ENCODE assay signal across 8 cellular contexts in genomic region chr7:13057462-13058200, GRCh38.
DNase-seq lines count a peak whose midpoint lies in the region; ATAC-seq, FAIRE-seq and TF ChIP-seq lines count a peak whose summit lies in the region.

No MANE protein-coding gene starts in this region.

- ATAC-seq in GM19351 (IDR thresholded peaks at IDR 0.05; ENCODE audit: unreplicated experiment) = peak; percentile 95
- ATAC-seq in HG03175 (IDR thresholded peaks at IDR 0.05; ENCODE audit: unreplicated experiment) = peak; percentile 97

- DNase-seq in CD14-positive monocyte (ENCODE audit: low spot score) = no peak
- no peak for DNase-seq in activated naive CD8-positive, alpha-beta T cell treated with anti-CD3 and anti-CD28 coated beads for 36 hours
- no peak for DNase-seq in NCI-H1105 treated with DMSO at 0.1 percent for 48 hours (lab: John Stamatoyannopoulos, UW)
- DNase-seq in HK-2 (ENCODE audit: unreplicated experiment) = no peak
- DNase-seq in HTR-8/SVneo (ENCODE audit: insufficient read length, low spot score) = no peak
- no peak for DNase-seq in T-helper 9 cell

- H3K4me1 Mint-ChIP-seq in CD14-positive monocyte = peaks cover 30% of the 10 kb centered on the region
- peaks cover 12% of the 10 kb centered on the region for H3K4me1 Mint-ChIP-seq in activated naive CD8-positive, alpha-beta T cell treated with anti-CD3 and anti-CD28 coated beads for 36 hours

- no peaks in the 10 kb centered on the region for H3K36me3 Mint-ChIP-seq in CD14-positive monocyte
- H3K36me3 Mint-ChIP-seq in activated naive CD8-positive, alpha-beta T cell treated with anti-CD3 and anti-CD28 coated beads for 36 hours = no peaks in the 10 kb centered on the region

- H3K27me3 Mint-ChIP-seq in CD14-positive monocyte (ENCODE audit: low read depth in 3 of 3) = no peaks in the 10 kb centered on the region
- H3K27me3 Mint-ChIP-seq in activated naive CD8-positive, alpha-beta T cell treated with anti-CD3 and anti-CD28 coated beads for 36 hours = no peaks in the 10 kb centered on the region

- no peak for TF ChIP-seq CTCF in CD14-positive monocyte (IDR thresholded peaks at IDR 0.05)

- H3K27ac Mint-ChIP-seq in CD14-positive monocyte = peak overlapping the region; percentile 79 to 97 (median 93)
- H3K27ac Mint-ChIP-seq in activated naive CD8-positive, alpha-beta T cell treated with anti-CD3 and anti-CD28 coated beads for 36 hours = peak overlapping the region; percentile 67

- intact Hi-C loops in CD14-positive monocyte (cut with micrococcal nuclease) = no loop called here

- FAIRE-seq in HTR-8/SVneo (lab: Jason Lieb, UNC) = no peak

- H3K4me3 Mint-ChIP-seq in CD14-positive monocyte = peak overlapping the region; percentile 70 to 90
- peak overlapping the region; percentile 53 for H3K4me3 Mint-ChIP-seq in activated naive CD8-positive, alpha-beta T cell treated with anti-CD3 and anti-CD28 coated beads for 36 hours

- peaks cover 0 to 3% (median 0%) of the 10 kb centered on the region in 7 donors for H3K9me3 Mint-ChIP-seq in CD14-positive monocyte
- H3K9me3 Mint-ChIP-seq in activated naive CD8-positive, alpha-beta T cell treated with anti-CD3 and anti-CD28 coated beads for 36 hours = no peaks in the 10 kb centered on the region
